In genomic region chr15:59295742-59296090, GRCh38 we compare ENCODE assay signal across 8 cellular contexts.
DNase-seq lines count a peak whose midpoint lies in the region; ATAC-seq and TF ChIP-seq lines count a peak whose summit lies in the region.

No MANE protein-coding gene starts in this region.

- H3K4me3 ChIP-seq in GM23248 (peak overlapping the region; percentile 58), SJSA1 (no peak overlapping the region), sigmoid colon (no peak overlapping the region)

- TF ChIP-seq POLR2A in sigmoid colon (IDR thresholded peaks at IDR 0.05) = no peak

- TF ChIP-seq CTCF in foreskin keratinocyte (conservative IDR thresholded peaks at IDR 0.05) (no peak), sigmoid colon (IDR thresholded peaks at IDR 0.05) (no peak)

- H3K36me3 ChIP-seq in GM23248 (ENCODE audit: low read depth) (no peaks in the 10 kb centered on the region), SJSA1 (0 out of 2 replicates have a peak, but pooled peaks cover 2% of the 10 kb centered on the region), sigmoid colon (no peaks in the 10 kb centered on the region)

- WGBS in GM23248 (ENCODE audit: low coverage in 1 of 2, low lambda C conversion rate in 2 of 2, missing lambda C conversion rate in 2 of 2), 2 experiments = 54 to 55% methylated on average over 4 of the region's 4 CpGs
- WGBS in sigmoid colon, 2 donors = 27 to 75% methylated on average over 4 of the region's 4 CpGs

- ATAC-seq in foreskin keratinocyte (no peak), HG02970 (IDR thresholded peaks at IDR 0.05; ENCODE audit: low FRiP score, unreplicated experiment) (no peak)
- ATAC-seq in natural killer cell treated with Interleukin-12 subunit alpha and Interleukin-12 subunit beta and Interleukin-15 and Interleukin-18, amount 100 ng/mL, for 72 hours = no peak

- no peak overlapping the region for H3K4me3 Mint-ChIP-seq in natural killer cell treated with Interleukin-12 subunit alpha and Interleukin-12 subunit beta and Interleukin-15 and Interleukin-18, amount 100 ng/mL, for 72 hours

- H3K9me3 ChIP-seq in GM23248 (ENCODE audit: low read depth) = no peaks in the 10 kb centered on the region
- H3K9me3 ChIP-seq in SJSA1 (replicated peaks) = no peaks in the 10 kb centered on the region
- no peaks in the 10 kb centered on the region for H3K9me3 ChIP-seq in sigmoid colon

- peak overlapping the region; percentile 85 for H3K4me2 ChIP-seq in GM23248 (ENCODE audit: unreplicated experiment)

- H3K79me2 ChIP-seq in GM23248 (ENCODE audit: insufficient read depth) = peaks cover 73% of the 10 kb centered on the region

- H3K4me1 ChIP-seq in GM23248 (ENCODE audit: insufficient read depth) (peaks cover 82% of the 10 kb centered on the region), SJSA1 (replicated peaks) (peaks cover 92% of the 10 kb centered on the region), foreskin keratinocyte (peaks cover 62% of the 10 kb centered on the region), sigmoid colon (peaks cover 0 to 35% (median 31%) of the 10 kb centered on the region in 4 donors)

- intact Hi-C loops in sigmoid colon (cut with DNase I) = no loop called here

- H3F3A ChIP-seq in GM23248 (ENCODE audit: insufficient read depth) = peaks cover 86% of the 10 kb centered on the region

- TF ChIP-seq EP300 in sigmoid colon (IDR thresholded peaks at IDR 0.05) = no peak

- H3K36me3 Mint-ChIP-seq in natural killer cell treated with Interleukin-12 subunit alpha and Interleukin-12 subunit beta and Interleukin-15 and Interleukin-18, amount 100 ng/mL, for 72 hours = no peaks in the 10 kb centered on the region

- H3K9me2 ChIP-seq in GM23248 (ENCODE audit: insufficient read depth) = no peaks in the 10 kb centered on the region

- no peaks in the 10 kb centered on the region for H4K20me1 ChIP-seq in GM23248 (ENCODE audit: insufficient read depth)

- peaks cover 26 to 36% of the 10 kb centered on the region in 2 donors for H3K4me1 Mint-ChIP-seq in natural killer cell treated with Interleukin-12 subunit alpha and Interleukin-12 subunit beta and Interleukin-15 and Interleukin-18, amount 100 ng/mL, for 72 hours (ENCODE audit: low read depth in 2 of 2)

- peak overlapping the region; percentile 84 for H3K9ac ChIP-seq in GM23248

- DNase-seq in GM23248 (no peak), SJSA1 (ENCODE audit: low read depth in 1 of 2, low spot score in 2 of 2) (no peak), foreskin keratinocyte (no peak), sigmoid colon (no peak), NCI-H1436 treated with DMSO at 0.1 percent for 48 hours (lab: John Stamatoyannopoulos, UW) (no peak), NCI-H1092 treated with DMSO at 0.1 percent for 48 hours (lab: John Stamatoyannopoulos, UW) (no peak)
- no peak for DNase-seq in natural killer cell treated with Interleukin-12 subunit alpha and Interleukin-12 subunit beta and Interleukin-15 and Interleukin-18, amount 100 ng/mL, for 72 hours (ENCODE audit: low spot score)

- in situ Hi-C loops in GM23248 (cut with MboI) = no loop called here

- H3K27me3 ChIP-seq in GM23248 (replicated peaks; ENCODE audit: insufficient read depth) (no peaks in the 10 kb centered on the region), SJSA1 (replicated peaks) (no peaks in the 10 kb centered on the region), foreskin keratinocyte (no peaks in the 10 kb centered on the region), sigmoid colon (no peaks in the 10 kb centered on the region)

- peak overlapping the region in 1 of 2 donors; percentile 0 for H3K27ac Mint-ChIP-seq in natural killer cell treated with Interleukin-12 subunit alpha and Interleukin-12 subunit beta and Interleukin-15 and Interleukin-18, amount 100 ng/mL, for 72 hours

- H2AFZ ChIP-seq in GM23248 = no peak overlapping the region

- no peaks in the 10 kb centered on the region for H3K9me3 Mint-ChIP-seq in natural killer cell treated with Interleukin-12 subunit alpha and Interleukin-12 subunit beta and Interleukin-15 and Interleukin-18, amount 100 ng/mL, for 72 hours

- H3K27ac ChIP-seq in GM23248 = peak overlapping the region; percentile 98
- H3K27ac ChIP-seq in SJSA1 = peak overlapping the region; percentile 99
- H3K27ac ChIP-seq in foreskin keratinocyte = peak overlapping the region; percentile 76
- peak overlapping the region; percentile 58 to 64 (median 60) for H3K27ac ChIP-seq in sigmoid colon

- no peaks in the 10 kb centered on the region for H3K27me3 Mint-ChIP-seq in natural killer cell treated with Interleukin-12 subunit alpha and Interleukin-12 subunit beta and Interleukin-15 and Interleukin-18, amount 100 ng/mL, for 72 hours
